ENCODE assay signal across 20 cellular contexts in the genomic region with DNA sequence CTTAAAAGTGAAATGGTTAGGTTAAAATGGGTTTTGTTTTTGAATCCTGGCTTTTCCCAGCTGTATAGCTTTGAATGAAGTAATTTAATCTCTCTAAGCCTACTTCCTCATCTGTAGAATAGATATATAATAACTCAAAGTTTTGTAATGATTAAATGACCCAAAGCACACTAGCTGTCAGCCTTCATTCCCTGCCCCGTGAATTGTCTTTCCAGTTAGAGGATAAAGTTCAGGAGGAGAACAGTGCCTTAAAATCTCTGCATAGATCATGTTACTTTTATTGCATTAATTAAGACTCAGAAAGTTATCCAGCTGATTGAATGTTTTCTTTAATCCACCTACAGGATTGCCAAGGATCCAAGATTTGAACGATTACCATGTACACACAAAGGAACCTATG.
"Had no signal": no experiment of that assay in that cellular context is flagged by ENCODE, and none has a peak within 500 bp of the region (broad histone marks: within the 10 kb centered on the region; RNA-seq: fewer than 3 reads in every experiment).

No MANE protein-coding gene starts in this region.

- H3K27me3 ChIP-seq: MG63, SJCRH30 had no signal

- H3K4me3 ChIP-seq: MG63, SJCRH30 had no signal

- H3K27ac ChIP-seq: HL-60, SJCRH30 had no signal

- H3K9me3 ChIP-seq: MG63, SJCRH30 had no signal

- DNase-seq: KBM-7, MG63, NCI-H1092, NCI-H1105 treated with DMSO at 0.1 percent for 48 hours, NCI-H1417 treated with DMSO at 0.1 percent for 48 hours, NCI-H146, NCI-H1694 treated with DMSO at 0.1 percent for 48 hours, NCI-H1930, NCI-H2081, NCI-H2107, NCI-H2227 treated with DMSO at 0.1 percent for 48 hours, NCI-H69, NCI-H774, PC-3, SHP77 treated with DMSO at 0.1 percent for 48 hours, SJCRH30 had no signal

- ATAC-seq: Panc1, PC-3, Right ventricle myocardium inferior, SK-N-SH treated with all-trans-retinoic acid at 6 μM for 48 hours had no signal
